Comparison of ENCODE assay signal across 17 cellular contexts in the genomic region with DNA sequence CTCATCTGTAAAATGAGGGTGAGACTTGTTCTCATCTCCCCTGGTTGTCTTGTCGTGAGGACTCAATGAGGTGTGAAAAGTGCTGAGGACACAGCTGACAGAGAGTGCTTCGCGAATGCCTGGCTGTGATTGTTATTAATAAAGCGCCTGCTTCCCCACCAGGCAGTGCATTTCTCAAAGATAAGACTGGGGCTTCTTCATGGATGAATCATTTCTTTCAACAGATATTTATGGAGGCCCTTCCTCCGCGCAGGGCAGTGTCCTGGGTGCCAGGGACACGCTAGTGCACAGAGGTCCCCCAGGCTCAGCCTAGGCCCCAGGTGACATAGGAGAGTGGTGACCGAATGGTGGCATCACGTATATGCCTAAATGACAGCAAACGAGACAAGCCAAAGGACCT. TPM values are rescaled to one million over a fixed set of nuclear protein-coding genes. Genes with fewer than 3 reads are reported as not detected.
DNase-seq lines count a peak whose midpoint lies in the region; ATAC-seq, FAIRE-seq and TF ChIP-seq lines count a peak whose summit lies in the region.
"Had no signal": no experiment of that assay in that cellular context is flagged by ENCODE, and none has a peak within 500 bp of the region (broad histone marks: within the 10 kb centered on the region; RNA-seq: fewer than 3 reads in every experiment).

No MANE protein-coding gene starts in this region.

- DNase-seq in SK-N-SH = no peak
- peak; percentile 54 for DNase-seq in amniotic epithelial cell (ENCODE audit: low read depth)
- peak; percentile 65 for DNase-seq in retina
- no peak for DNase-seq in SK-N-DZ (ENCODE audit: low spot score)
- no peak for DNase-seq in stimulated activated naive CD4-positive, alpha-beta T cell (lab: John Stamatoyannopoulos, UW)
- DNase-seq in T-helper 9 cell = no peak
- DNase-seq: COR-L47, GM23248, NCI-H146, NCI-H774, SHP77 treated with DMSO at 0.1 percent for 48 hours had no signal

- no peak overlapping the region for H2AFZ ChIP-seq in SK-N-SH (ENCODE audit: low read depth)
- H2AFZ ChIP-seq: GM23248 had no signal

- peak; percentile 69 for FAIRE-seq in islet of Langerhans (lab: Jason Lieb, UNC)
- FAIRE-seq: G401.6, GM12891, HTR-8/SVneo had no signal

- no peaks in the 10 kb centered on the region for H3K9me3 ChIP-seq in SK-N-SH

- peaks cover 3 to 32% of the 10 kb centered on the region in 2 experiments; a peak in 1 of 4 replicates for H3K4me1 ChIP-seq in SK-N-SH (ENCODE audit: control insufficient read depth in 1 of 2, insufficient read depth in 2 of 2, low read depth in 1 of 2, low read length in 1 of 2)

- H3F3A ChIP-seq in SK-N-SH (replicated peaks; ENCODE audit: insufficient read depth) = peaks cover 4% of the 10 kb centered on the region

- no peak overlapping the region for H3K4me3 ChIP-seq in SK-N-SH (ENCODE audit: low read depth in 2 of 2, low read length in 1 of 2)
- H3K4me3 ChIP-seq: GM23248 had no signal

- no peak for ATAC-seq in SK-N-SH treated with all-trans-retinoic acid at 6 μM for 48 hours

- no peak for TF ChIP-seq RAD21 in SK-N-SH (IDR thresholded peaks at IDR 0.05; ENCODE audit: low read length)

- H4K20me1 ChIP-seq in SK-N-SH (ENCODE audit: insufficient read depth) = no peaks in the 10 kb centered on the region

- H3K27me3 ChIP-seq in SK-N-SH (ENCODE audit: insufficient read depth) = no peaks in the 10 kb centered on the region

- no peaks in the 10 kb centered on the region for H3K79me2 ChIP-seq in SK-N-SH (ENCODE audit: insufficient read depth)

- no peak for TF ChIP-seq CTCF in SK-N-SH (IDR thresholded peaks at IDR 0.05)

- no peak overlapping the region for H3K27ac ChIP-seq in SK-N-SH (ENCODE audit: low read depth in 2 of 2, low read length in 1 of 2)
- H3K27ac ChIP-seq: GM23248 had no signal

- 63% methylated on average over 9 of the region's 10 CpGs for WGBS in SK-N-SH (ENCODE audit: low lambda C conversion rate)

- H3K36me3 ChIP-seq in SK-N-SH (replicated peaks in 1 of 2; ENCODE audit: control insufficient read depth in 1 of 2, insufficient read depth in 2 of 2, low read length in 1 of 2) = no peaks in the 10 kb centered on the region

- H3K9me2 ChIP-seq in SK-N-SH = no peaks in the 10 kb centered on the region

- POLR2A ChIA-PET in SK-N-SH (lab: Yijun Ruan, JAX) = no interaction called here

- no peak for TF ChIP-seq EP300 in SK-N-SH (IDR thresholded peaks at IDR 0.05; ENCODE audit: borderline replicate concordance in 1 of 2, low read depth in 1 of 2, low read length in 1 of 2)

- H3K9ac ChIP-seq in SK-N-SH = no peak overlapping the region
- H3K9ac ChIP-seq: GM23248 had no signal

- H3K4me2 ChIP-seq in SK-N-SH = 0 out of 2 replicates have a peak overlapping the region, but pooled peaks have one; percentile 45

- CTCF ChIA-PET in SK-N-SH (lab: Yijun Ruan, JAX) = interaction anchor here (1.1 to 3.1 kb wide), 2 partner anchors 15 to 266 kb away, joined by 3 to 11 read pairs; no protein-coding TSS in a partner anchor

TF ChIP-seq in SK-N-SH, 30 proteins besides CTCF, POLR2A, EP300 and RAD21:
- peak; percentile 45; the same call in 1 of the 2 replicates for TF ChIP-seq FOSL2 (IDR thresholded peaks at IDR 0.05; ENCODE audit: borderline replicate concordance, low read depth)
- TF ChIP-seq TCF12 (IDR thresholded peaks at IDR 0.05) = 0 out of 2 replicates have a peak, but pooled peaks have one; percentile 14
- no peak for TF ChIP-seq NRF1 (IDR thresholded peaks at IDR 0.05; ENCODE audit: low read depth, low read length)
TF ChIP-seq in SK-N-SH: peak in this region for 2.

TF ChIP-seq in SK-N-SH treated with all-trans-retinoic acid at 6 μM for 48 hours, 23 proteins besides CTCF, POLR2A, EP300 and RAD21:
- TF ChIP-seq ARNTL (CRISPR knock-in tag; IDR thresholded peaks at IDR 0.05; ENCODE audit: borderline replicate concordance, low read depth) = no peak
- no peak for TF ChIP-seq ZNF565 (CRISPR knock-in tag; conservative IDR thresholded peaks at IDR 0.05; ENCODE audit: low read depth)
- no peak for TF ChIP-seq ISL1 (CRISPR knock-in tag; IDR thresholded peaks at IDR 0.05)

RNA-seq across cellular contexts. Expression of a gene that starts 34.3 kb away (rescaled TPM):
- 0.10 and 0.11 TPM in 2 replicates for polyA plus RNA-seq in SK-N-SH (2012; rRNA removed)
- 0.06 and 0.08 TPM in 2 replicates for polyA plus RNA-seq in SK-N-SH (2012; cell fraction: cytosol; rRNA removed)
- polyA plus RNA-seq in SK-N-SH (2012; cell fraction: nucleus; rRNA removed) = 0.06 and 0.10 TPM in 2 replicates
- not detected in 2 replicates for polyA plus RNA-seq in SK-N-DZ (2014; cell fraction: cytosol; rRNA removed)
- 0.02 TPM in 1 of 2 replicates, not detected in the other for polyA plus RNA-seq in SK-N-DZ (2014; cell fraction: nucleus; rRNA removed)
- polyA plus RNA-seq: CD14-positive monocyte had no signal

Comparison
In these comparisons a context has a peak if more than half of its experiments do, and no peak if none do; other contexts are left out.
1. DNase-seq: peak in amniotic epithelial cell (single experiment) and retina (single experiment); none in SK-N-SH (single experiment), SK-N-DZ (single experiment), stimulated activated naive CD4-positive, alpha-beta T cell (0 of 6) and T-helper 9 cell (single experiment).